7 cellular contexts compared by ENCODE assay signal in genomic region chr6:26183237-26183580, GRCh38.
DNase-seq lines count a peak whose midpoint lies in the region; ATAC-seq and TF ChIP-seq lines count a peak whose summit lies in the region.

No MANE protein-coding gene starts in this region.

- H3K36me3 ChIP-seq in Loucy (ENCODE audit: insufficient read depth, low read length) = no peaks in the 10 kb centered on the region
- H3K36me3 ChIP-seq in left lung = no peaks in the 10 kb centered on the region
- no peaks in the 10 kb centered on the region for H3K36me3 ChIP-seq in subcutaneous abdominal adipose tissue (ENCODE audit: control insufficient read depth in 5 of 5, insufficient read depth in 5 of 5, low read length in 5 of 5)

- no TSS peak for BruUV-seq in MCF 10A (replicated peaks; lab: Mats Ljungman, UMichigan)

- H3K27ac ChIP-seq in left lung (peak overlapping the region; percentile 75 to 78), subcutaneous abdominal adipose tissue (ENCODE audit: low read depth, low read length) (peak overlapping the region; percentile 48)

- H3K27me3 Mint-ChIP-seq in MCF 10A (ENCODE audit: insufficient read depth, unreplicated experiment) = no peaks in the 10 kb centered on the region

- H3K4me2 ChIP-seq in Loucy (ENCODE audit: low read depth, low read length, poor library complexity, severe bottlenecking) = peak overlapping the region; percentile 55

- H3K79me2 ChIP-seq in Loucy (ENCODE audit: insufficient read depth, low read length) = no peaks in the 10 kb centered on the region

- no peaks in the 10 kb centered on the region for H4K20me1 ChIP-seq in Loucy (ENCODE audit: insufficient read depth, low read length, poor library complexity, severe bottlenecking)

- H3K36me3 Mint-ChIP-seq in MCF 10A (ENCODE audit: insufficient read depth, unreplicated experiment) = no peaks in the 10 kb centered on the region

- H3K9me3 ChIP-seq in Loucy (ENCODE audit: insufficient read depth, low read depth, low read length) = no peaks in the 10 kb centered on the region
- H3K9me3 ChIP-seq in left lung = no peaks in the 10 kb centered on the region
- H3K9me3 ChIP-seq in subcutaneous abdominal adipose tissue (ENCODE audit: control insufficient read depth in 5 of 5, low read length in 5 of 5) = no peaks in the 10 kb centered on the region

- H3K4me3 Mint-ChIP-seq in MCF 10A (ENCODE audit: unreplicated experiment) = peak overlapping the region; percentile 79

- CTCF ChIA-PET in MCF 10A (lab: Yijun Ruan, JAX) = interaction anchor here (0.8 to 2.0 kb wide), 3 partner anchors 9 to 14 kb away, joined by 3 to 6 read pairs (median 3); a partner anchor contains a TSS

- TF ChIP-seq CTCF in Loucy (conservative IDR thresholded peaks at IDR 0.05; ENCODE audit: low read length) (no peak), MCF 10A (IDR thresholded peaks at IDR 0.05; ENCODE audit: unreplicated experiment) (no peak), left lung (IDR thresholded peaks at IDR 0.05) (no peak)

- no peak for DNase-seq in MCF 10A (ENCODE audit: unreplicated experiment)
- DNase-seq in left lung = no peak
- no peak for DNase-seq in NCI-H1105 (lab: John Stamatoyannopoulos, UW)
- DNase-seq in kidney tubule cell (ENCODE audit: low spot score) = no peak
- DNase-seq in RKO (ENCODE audit: low spot score) = no peak

- H3K9me2 ChIP-seq in Loucy (replicated peaks; ENCODE audit: low read depth, low read length) = no peaks in the 10 kb centered on the region

- ATAC-seq in left lung = peak; percentile 45

- H3K27me3 ChIP-seq in Loucy (ENCODE audit: insufficient read depth, low read length, poor library complexity, severe bottlenecking) (no peaks in the 10 kb centered on the region), left lung (peaks cover 0 to 23% of the 10 kb centered on the region in 2 donors), subcutaneous abdominal adipose tissue (ENCODE audit: control insufficient read depth in 5 of 5, insufficient read depth in 4 of 5, low read length in 5 of 5) (no peaks in the 10 kb centered on the region)

- H3K4me3 ChIP-seq in Loucy (ENCODE audit: low read length, poor library complexity, severe bottlenecking) = peak overlapping the region; percentile 65
- peak overlapping the region; percentile 21 to 44 for H3K4me3 ChIP-seq in left lung
- H3K4me3 ChIP-seq in subcutaneous abdominal adipose tissue (ENCODE audit: low read depth in 1 of 5, low read length in 5 of 5) = peak overlapping the region; percentile 72 to 83 (median 79)

- H3K9ac ChIP-seq in Loucy (ENCODE audit: low read depth, low read length, poor library complexity, severe bottlenecking) (peak overlapping the region; percentile 34), subcutaneous abdominal adipose tissue (ENCODE audit: low read length in 5 of 5) (peak overlapping the region in 3 of 5 donors; percentile 54 to 66 (median 63))

- intact Hi-C loops in MCF 10A (cut with micrococcal nuclease) (no loop called here), left lung (cut with DNase I) (no loop called here)

- H2AFZ ChIP-seq in Loucy (ENCODE audit: low read length) = peak overlapping the region; percentile 25; the same call in 1 of the 2 replicates

- H3F3A ChIP-seq in Loucy (ENCODE audit: low read depth) = peaks cover 3% of the 10 kb centered on the region

- peak overlapping the region; percentile 84 for H3K27ac Mint-ChIP-seq in MCF 10A (ENCODE audit: low read depth, unreplicated experiment)

- peaks cover 47% of the 10 kb centered on the region for H3K4me1 ChIP-seq in Loucy (ENCODE audit: insufficient read depth, low read length, poor library complexity, severe bottlenecking)
- peaks cover 0 to 11% of the 10 kb centered on the region in 2 donors for H3K4me1 ChIP-seq in left lung
- H3K4me1 ChIP-seq in subcutaneous abdominal adipose tissue (ENCODE audit: control insufficient read depth in 5 of 5, insufficient read depth in 5 of 5, low read length in 5 of 5) = peaks cover 2 to 17% (median 12%) of the 10 kb centered on the region in 5 donors

- H3K9me3 Mint-ChIP-seq in MCF 10A (ENCODE audit: unreplicated experiment) = no peaks in the 10 kb centered on the region

- peaks cover 26% of the 10 kb centered on the region for H3K4me1 Mint-ChIP-seq in MCF 10A (ENCODE audit: insufficient read depth, unreplicated experiment)

- POLR2A ChIA-PET in MCF 10A (lab: Yijun Ruan, JAX) = interaction anchor here (0.6 to 19.0 kb wide), 27 partner anchors 10 to 1677 kb away, joined by 3 to 1160 read pairs (median 5); a partner anchor contains a TSS
